In genomic region chr12:77940011-77940423, GRCh38 we compare ENCODE assay signal across 1 cellular context.
TF ChIP-seq lines count a peak whose summit lies in the region.

No MANE protein-coding gene starts in this region.

TF ChIP-seq in HCT116, 20 proteins besides CTCF, POLR2A, EP300 and RAD21 (continued from another document):
- TF ChIP-seq MAX (IDR thresholded peaks at IDR 0.05) (peak; percentile 44; the same call in 1 of the 2 replicates), YY1 (IDR thresholded peaks at IDR 0.05; ENCODE audit: extremely low read depth, insufficient replicate concordance, low read depth, low read length) (no peak)
- TF ChIP-seq, protein P1, sequence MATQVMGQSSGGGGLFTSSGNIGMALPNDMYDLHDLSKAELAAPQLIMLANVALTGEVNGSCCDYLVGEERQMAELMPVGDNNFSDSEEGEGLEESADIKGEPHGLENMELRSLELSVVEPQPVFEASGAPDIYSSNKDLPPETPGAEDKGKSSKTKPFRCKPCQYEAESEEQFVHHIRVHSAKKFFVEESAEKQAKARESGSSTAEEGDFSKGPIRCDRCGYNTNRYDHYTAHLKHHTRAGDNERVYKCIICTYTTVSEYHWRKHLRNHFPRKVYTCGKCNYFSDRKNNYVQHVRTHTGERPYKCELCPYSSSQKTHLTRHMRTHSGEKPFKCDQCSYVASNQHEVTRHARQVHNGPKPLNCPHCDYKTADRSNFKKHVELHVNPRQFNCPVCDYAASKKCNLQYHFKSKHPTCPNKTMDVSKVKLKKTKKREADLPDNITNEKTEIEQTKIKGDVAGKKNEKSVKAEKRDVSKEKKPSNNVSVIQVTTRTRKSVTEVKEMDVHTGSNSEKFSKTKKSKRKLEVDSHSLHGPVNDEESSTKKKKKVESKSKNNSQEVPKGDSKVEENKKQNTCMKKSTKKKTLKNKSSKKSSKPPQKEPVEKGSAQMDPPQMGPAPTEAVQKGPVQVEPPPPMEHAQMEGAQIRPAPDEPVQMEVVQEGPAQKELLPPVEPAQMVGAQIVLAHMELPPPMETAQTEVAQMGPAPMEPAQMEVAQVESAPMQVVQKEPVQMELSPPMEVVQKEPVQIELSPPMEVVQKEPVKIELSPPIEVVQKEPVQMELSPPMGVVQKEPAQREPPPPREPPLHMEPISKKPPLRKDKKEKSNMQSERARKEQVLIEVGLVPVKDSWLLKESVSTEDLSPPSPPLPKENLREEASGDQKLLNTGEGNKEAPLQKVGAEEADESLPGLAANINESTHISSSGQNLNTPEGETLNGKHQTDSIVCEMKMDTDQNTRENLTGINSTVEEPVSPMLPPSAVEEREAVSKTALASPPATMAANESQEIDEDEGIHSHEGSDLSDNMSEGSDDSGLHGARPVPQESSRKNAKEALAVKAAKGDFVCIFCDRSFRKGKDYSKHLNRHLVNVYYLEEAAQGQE (IDR thresholded peaks at IDR 0.05; ENCODE audit: low read depth) = no peak
